Comparison of ENCODE assay signal across 16 cellular contexts in the genomic region with DNA sequence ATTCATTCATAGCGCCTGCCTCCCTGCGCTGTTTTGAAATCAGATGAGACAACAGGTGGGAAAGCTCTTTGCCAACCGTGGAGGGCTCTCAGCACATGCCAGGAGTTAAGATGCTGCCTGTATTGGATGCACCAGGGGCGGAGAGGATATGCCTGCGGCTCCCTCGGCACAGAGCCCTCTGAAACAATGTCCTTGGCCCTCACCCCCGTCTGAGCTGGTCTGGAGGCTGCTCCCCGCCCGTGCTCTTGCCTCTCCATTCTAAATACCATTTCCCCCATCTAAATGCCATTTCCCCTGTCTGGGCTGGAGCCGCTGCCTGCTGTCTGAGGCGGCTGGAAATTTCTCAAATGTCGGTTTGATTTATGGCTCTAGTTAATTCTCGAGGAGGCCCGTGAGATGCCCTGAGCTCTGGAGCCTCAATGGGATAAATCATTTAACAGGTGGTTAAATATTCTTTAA. TPM values are rescaled to one million over a fixed set of nuclear protein-coding genes. Genes with fewer than 3 reads are reported as not detected.
A peak's percentile ranks its signal among the peaks of the same experiment; 100 is the strongest.
DNase-seq lines count a peak whose midpoint lies in the region; ATAC-seq and TF ChIP-seq lines count a peak whose summit lies in the region.
"Had no signal": no experiment of that assay in that cellular context is flagged by ENCODE, and none has a peak within 500 bp of the region (broad histone marks: within the 10 kb centered on the region; RNA-seq: fewer than 3 reads in every experiment).

No MANE protein-coding gene starts in this region.

- no peaks in the 10 kb centered on the region for H3K79me2 ChIP-seq in osteoblast (ENCODE audit: insufficient read depth, low read length)

- no peak overlapping the region for H3K4me3 ChIP-seq in osteoblast (ENCODE audit: insufficient read depth, low read length)
- H3K4me3 ChIP-seq: esophagus muscularis mucosa, transverse colon had no signal

- H3K36me3 Mint-ChIP-seq in activated T-cell treated with anti-CD3 and anti-CD28 coated beads, Interleukin-2, amount 50 U/mL, for 72 hours (ENCODE audit: insufficient read depth in 2 of 2): no peaks in the 10 kb centered on the region
- H3K36me3 Mint-ChIP-seq: activated naive CD4-positive, alpha-beta T cell treated with anti-CD3 and anti-CD28 coated beads, Interleukin-2, amount 50 U/mL, for 72 hours; CD8-positive, alpha-beta T cell; memory B cell had no signal

- H3K27ac ChIP-seq in osteoblast (ENCODE audit: low read depth, low read length): no peak overlapping the region
- H3K27ac ChIP-seq: 22Rv1, esophagus muscularis mucosa, transverse colon had no signal

- peaks cover 13% of the 10 kb centered on the region for H3K4me1 ChIP-seq in osteoblast (ENCODE audit: insufficient read depth, low read length)
- H3K4me1 ChIP-seq: transverse colon had no signal

- H3K27me3 Mint-ChIP-seq in activated T-cell treated with anti-CD3 and anti-CD28 coated beads, Interleukin-2, amount 50 U/mL, for 72 hours (ENCODE audit: low read depth): peaks cover 22% of the 10 kb centered on the region

- DNase-seq in DMS153 treated with DMSO at 0.1 percent for 48 hours (lab: John Stamatoyannopoulos, UW; ENCODE audit: unreplicated experiment): peak; percentile 62
- no peak for DNase-seq in DMS153 (lab: John Stamatoyannopoulos, UW)
- peak; percentile 28 for DNase-seq in NCI-H1694 treated with DMSO at 0.1 percent for 48 hours (lab: John Stamatoyannopoulos, UW)
- peak; percentile 63 for DNase-seq in osteoblast (ENCODE audit: insufficient read length, low spot score, missing footprints)
- no peak for DNase-seq in activated effector memory CD4-positive, alpha-beta T cell treated with anti-CD3 and anti-CD28 coated beads, Interleukin-2, amount 50 U/mL, for 16 hours
- DNase-seq in activated T-cell treated with anti-CD3 and anti-CD28 coated beads, Interleukin-2, amount 50 U/mL, for 72 hours: no peak
- DNase-seq: CD8-positive, alpha-beta T cell; T1000; transverse colon had no signal

- no peaks in the 10 kb centered on the region for H3K9me3 Mint-ChIP-seq in activated T-cell treated with anti-CD3 and anti-CD28 coated beads, Interleukin-2, amount 50 U/mL, for 72 hours
- H3K9me3 Mint-ChIP-seq: activated naive CD4-positive, alpha-beta T cell treated with anti-CD3 and anti-CD28 coated beads, Interleukin-2, amount 50 U/mL, for 72 hours; CD8-positive, alpha-beta T cell; memory B cell had no signal

- no peak for TF ChIP-seq CTCF in osteoblast (IDR thresholded peaks at IDR 0.05; ENCODE audit: extremely low read depth, low read depth, low read length)

- no peaks in the 10 kb centered on the region for H3K27me3 ChIP-seq in osteoblast (ENCODE audit: insufficient read depth, low read length)

- no peak overlapping the region for H3K4me2 ChIP-seq in osteoblast (ENCODE audit: insufficient read depth, low read length)

- no peaks in the 10 kb centered on the region for H3K9me3 ChIP-seq in osteoblast (ENCODE audit: low read depth, low read length)
- H3K9me3 ChIP-seq: esophagus muscularis mucosa, transverse colon had no signal

- H4K20me1 ChIP-seq in osteoblast (ENCODE audit: insufficient read depth, low read length): no peaks in the 10 kb centered on the region

- no peak overlapping the region for H3K4me3 Mint-ChIP-seq in activated T-cell treated with anti-CD3 and anti-CD28 coated beads, Interleukin-2, amount 50 U/mL, for 72 hours
- H3K4me3 Mint-ChIP-seq: CD8-positive, alpha-beta T cell; memory B cell had no signal

- peaks cover 40% of the 10 kb centered on the region for H3K4me1 Mint-ChIP-seq in activated T-cell treated with anti-CD3 and anti-CD28 coated beads, Interleukin-2, amount 50 U/mL, for 72 hours (ENCODE audit: low read depth)

- H3K27ac Mint-ChIP-seq in activated T-cell treated with anti-CD3 and anti-CD28 coated beads, Interleukin-2, amount 50 U/mL, for 72 hours: no peak overlapping the region
- H3K27ac Mint-ChIP-seq: CD8-positive, alpha-beta T cell; memory B cell had no signal

- H3K36me3 ChIP-seq in osteoblast (ENCODE audit: insufficient read depth, low read length): no peaks in the 10 kb centered on the region
- H3K36me3 ChIP-seq: esophagus muscularis mucosa, transverse colon had no signal

- no peak overlapping the region for H2AFZ ChIP-seq in osteoblast (ENCODE audit: low read length)

- peak; percentile 20 for ATAC-seq in SK-N-SH treated with all-trans-retinoic acid at 6 μM for 48 hours
- ATAC-seq in activated T-cell treated with anti-CD3 and anti-CD28 coated beads, Interleukin-2, amount 50 U/mL, for 72 hours (replicated peaks in 1 of 2): no peak
- no peak for ATAC-seq in HG02571 (IDR thresholded peaks at IDR 0.05; ENCODE audit: unreplicated experiment)
- ATAC-seq: activated naive CD4-positive, alpha-beta T cell treated with anti-CD3 and anti-CD28 coated beads, Interleukin-2, amount 50 U/mL, for 72 hours; CD8-positive, alpha-beta T cell had no signal

TF ChIP-seq in SK-N-SH treated with all-trans-retinoic acid at 6 μM for 48 hours, 23 proteins besides CTCF, POLR2A, EP300 and RAD21:
- TF ChIP-seq, protein P1, sequence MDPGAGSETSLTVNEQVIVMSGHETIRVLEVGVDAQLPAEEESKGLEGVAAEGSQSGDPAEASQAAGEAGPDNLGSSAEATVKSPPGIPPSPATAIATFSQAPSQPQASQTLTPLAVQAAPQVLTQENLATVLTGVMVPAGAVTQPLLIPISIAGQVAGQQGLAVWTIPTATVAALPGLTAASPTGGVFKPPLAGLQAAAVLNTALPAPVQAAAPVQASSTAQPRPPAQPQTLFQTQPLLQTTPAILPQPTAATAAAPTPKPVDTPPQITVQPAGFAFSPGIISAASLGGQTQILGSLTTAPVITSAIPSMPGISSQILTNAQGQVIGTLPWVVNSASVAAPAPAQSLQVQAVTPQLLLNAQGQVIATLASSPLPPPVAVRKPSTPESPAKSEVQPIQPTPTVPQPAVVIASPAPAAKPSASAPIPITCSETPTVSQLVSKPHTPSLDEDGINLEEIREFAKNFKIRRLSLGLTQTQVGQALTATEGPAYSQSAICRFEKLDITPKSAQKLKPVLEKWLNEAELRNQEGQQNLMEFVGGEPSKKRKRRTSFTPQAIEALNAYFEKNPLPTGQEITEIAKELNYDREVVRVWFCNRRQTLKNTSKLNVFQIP (CRISPR knock-in tag; IDR thresholded peaks at IDR 0.05; ENCODE audit: borderline replicate concordance, low read depth): no peak
- no peak for TF ChIP-seq ZFP3 (CRISPR knock-in tag; IDR thresholded peaks at IDR 0.05)
- TF ChIP-seq ARNTL (CRISPR knock-in tag; IDR thresholded peaks at IDR 0.05; ENCODE audit: borderline replicate concordance, low read depth): no peak
- no peak for TF ChIP-seq PPARA (CRISPR knock-in tag; IDR thresholded peaks at IDR 0.05; ENCODE audit: borderline replicate concordance)
- TF ChIP-seq ZNF8 (CRISPR knock-in tag; IDR thresholded peaks at IDR 0.05): no peak
- no peak for TF ChIP-seq ZNF70 (CRISPR knock-in tag; IDR thresholded peaks at IDR 0.05)
- TF ChIP-seq, protein P2, sequence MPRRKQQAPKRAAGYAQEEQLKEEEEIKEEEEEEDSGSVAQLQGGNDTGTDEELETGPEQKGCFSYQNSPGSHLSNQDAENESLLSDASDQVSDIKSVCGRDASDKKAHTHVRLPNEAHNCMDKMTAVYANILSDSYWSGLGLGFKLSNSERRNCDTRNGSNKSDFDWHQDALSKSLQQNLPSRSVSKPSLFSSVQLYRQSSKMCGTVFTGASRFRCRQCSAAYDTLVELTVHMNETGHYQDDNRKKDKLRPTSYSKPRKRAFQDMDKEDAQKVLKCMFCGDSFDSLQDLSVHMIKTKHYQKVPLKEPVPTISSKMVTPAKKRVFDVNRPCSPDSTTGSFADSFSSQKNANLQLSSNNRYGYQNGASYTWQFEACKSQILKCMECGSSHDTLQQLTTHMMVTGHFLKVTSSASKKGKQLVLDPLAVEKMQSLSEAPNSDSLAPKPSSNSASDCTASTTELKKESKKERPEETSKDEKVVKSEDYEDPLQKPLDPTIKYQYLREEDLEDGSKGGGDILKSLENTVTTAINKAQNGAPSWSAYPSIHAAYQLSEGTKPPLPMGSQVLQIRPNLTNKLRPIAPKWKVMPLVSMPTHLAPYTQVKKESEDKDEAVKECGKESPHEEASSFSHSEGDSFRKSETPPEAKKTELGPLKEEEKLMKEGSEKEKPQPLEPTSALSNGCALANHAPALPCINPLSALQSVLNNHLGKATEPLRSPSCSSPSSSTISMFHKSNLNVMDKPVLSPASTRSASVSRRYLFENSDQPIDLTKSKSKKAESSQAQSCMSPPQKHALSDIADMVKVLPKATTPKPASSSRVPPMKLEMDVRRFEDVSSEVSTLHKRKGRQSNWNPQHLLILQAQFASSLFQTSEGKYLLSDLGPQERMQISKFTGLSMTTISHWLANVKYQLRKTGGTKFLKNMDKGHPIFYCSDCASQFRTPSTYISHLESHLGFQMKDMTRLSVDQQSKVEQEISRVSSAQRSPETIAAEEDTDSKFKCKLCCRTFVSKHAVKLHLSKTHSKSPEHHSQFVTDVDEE (CRISPR knock-in tag; IDR thresholded peaks at IDR 0.05): no peak
- TF ChIP-seq GLIS3 (CRISPR knock-in tag; IDR thresholded peaks at IDR 0.05): no peak
- TF ChIP-seq ZFP30 (CRISPR knock-in tag; IDR thresholded peaks at IDR 0.05): no peak
- no peak for TF ChIP-seq ZC3H10 (CRISPR knock-in tag; IDR thresholded peaks at IDR 0.05)
- no peak for TF ChIP-seq TCF4 (CRISPR knock-in tag; IDR thresholded peaks at IDR 0.05; ENCODE audit: borderline replicate concordance)

RNA-seq across cellular contexts. Expression of a gene that starts 50.8 kb away (rescaled TPM):
- total RNA-seq in osteoblast: not detected in 2 replicates
- total RNA-seq in activated T-cell treated with anti-CD3 and anti-CD28 coated beads, Interleukin-2, amount 50 U/mL, for 72 hours: not detected
- total RNA-seq: activated naive CD4-positive, alpha-beta T cell treated with anti-CD3 and anti-CD28 coated beads, Interleukin-2, amount 50 U/mL, for 72 hours; CD8-positive, alpha-beta T cell; esophagus muscularis mucosa; osteocyte; transverse colon had no signal

Comparison
In these comparisons a context has a peak if more than half of its experiments do, and no peak if none do; other contexts are left out.
1. DNase-seq: peak in DMS153 treated with DMSO at 0.1 percent for 48 hours (single experiment), NCI-H1694 treated with DMSO at 0.1 percent for 48 hours (single experiment) and osteoblast (single experiment); none in DMS153 (single experiment), activated effector memory CD4-positive, alpha-beta T cell treated with anti-CD3 and anti-CD28 coated beads, Interleukin-2, amount 50 U/mL, for 16 hours (single experiment) and activated T-cell treated with anti-CD3 and anti-CD28 coated beads, Interleukin-2, amount 50 U/mL, for 72 hours (0 of 2).